12 cellular contexts compared by ENCODE assay signal in the genomic region with DNA sequence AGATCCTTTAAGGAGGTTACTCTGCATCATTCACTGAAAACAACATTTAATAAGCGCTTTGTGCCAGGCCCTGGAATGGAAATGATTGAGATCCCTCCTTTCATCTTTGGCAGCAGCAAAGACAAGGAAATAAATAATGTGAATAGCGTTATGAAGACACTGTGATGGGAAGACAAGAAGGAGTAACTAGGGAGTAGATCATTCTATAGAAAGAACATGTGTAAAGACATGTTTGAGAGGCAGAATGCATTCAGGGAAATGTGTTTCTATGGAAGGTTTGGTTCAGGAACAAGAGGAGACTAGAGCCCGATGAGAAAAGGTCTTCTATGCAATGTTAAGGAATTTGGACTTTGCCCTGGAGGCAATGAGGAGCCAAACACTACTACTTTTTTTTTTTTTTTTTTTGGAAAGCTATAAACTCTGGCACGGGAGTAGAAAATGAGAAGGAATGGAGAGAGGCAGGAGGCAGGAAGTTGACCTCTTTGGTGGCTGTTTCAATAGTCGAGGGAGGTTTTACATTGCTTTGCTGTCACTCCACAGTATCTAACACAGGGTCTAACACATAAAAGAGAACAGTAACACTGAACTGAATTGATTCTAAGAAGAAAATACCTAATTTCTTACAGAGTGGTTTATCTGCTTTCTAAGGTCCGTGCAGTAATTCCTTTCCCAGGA. TPM values are rescaled to one million over a fixed set of nuclear protein-coding genes. Genes with fewer than 3 reads are reported as not detected.
DNase-seq lines count a peak whose midpoint lies in the region; ATAC-seq, FAIRE-seq and TF ChIP-seq lines count a peak whose summit lies in the region.
"Had no signal": no experiment of that assay in that cellular context is flagged by ENCODE, and none has a peak within 500 bp of the region (broad histone marks: within the 10 kb centered on the region; RNA-seq: fewer than 3 reads in every experiment).

No MANE protein-coding gene starts in this region.

- peaks cover 90% of the 10 kb centered on the region for H3K79me2 ChIP-seq in keratinocyte (ENCODE audit: control insufficient read depth, insufficient read depth, low read length)

- peaks cover 0 to 4% of the 10 kb centered on the region in 2 donors for H3K9me3 Mint-ChIP-seq in natural killer cell

- H3K27me3 ChIP-seq in keratinocyte (ENCODE audit: control insufficient read depth, extremely low read depth, insufficient read depth, low read length) (no peaks in the 10 kb centered on the region), tibial nerve (no peaks in the 10 kb centered on the region)

- peak overlapping the region; percentile 79 for H3K4me2 ChIP-seq in keratinocyte (ENCODE audit: control insufficient read depth, extremely low read depth, insufficient read depth, low read depth, low read length)

- no peak for TF ChIP-seq POLR2A in tibial nerve (IDR thresholded peaks at IDR 0.05)
- no peak for TF ChIP-seq POLR2A in erythroblast (IDR thresholded peaks at IDR 0.05; ENCODE audit: low read length)

- no peaks in the 10 kb centered on the region for H3K36me3 Mint-ChIP-seq in natural killer cell

- no peaks in the 10 kb centered on the region for H3K9me1 ChIP-seq in keratinocyte (ENCODE audit: control insufficient read depth, extremely low read depth, insufficient read depth, low read length)

- ATAC-seq in natural killer cell = no peak

- intact Hi-C loops in natural killer cell (cut with micrococcal nuclease) = no loop called here

- H3K9ac ChIP-seq in keratinocyte (ENCODE audit: control insufficient read depth, extremely low read depth, insufficient read depth, low read length) = peak overlapping the region; percentile 26

- TF ChIP-seq CTCF in choroid plexus epithelial cell (conservative IDR thresholded peaks at IDR 0.05; ENCODE audit: low read depth, low read length) (no peak), keratinocyte (optimal IDR thresholded peaks at IDR 0.05 in 1 of 3, IDR thresholded peaks at IDR 0.05 in 1 of 3, conservative IDR thresholded peaks at IDR 0.05 in 1 of 3; ENCODE audit: extremely low read depth in 1 of 3, insufficient read depth in 2 of 3, low read length in 3 of 3) (no peak), tibial nerve (IDR thresholded peaks at IDR 0.05) (no peak), natural killer cell (IDR thresholded peaks at IDR 0.05) (no peak)

- H3K27ac ChIP-seq in keratinocyte (ENCODE audit: control insufficient read depth, insufficient read depth, low read length) (peak overlapping the region; percentile 67), tibial nerve (peak overlapping the region; percentile 27 to 93 (median 76))

- H3K27ac Mint-ChIP-seq in natural killer cell = no peak overlapping the region
- H3K27ac Mint-ChIP-seq: activated T-helper 2 cell treated with anti-CD3 and anti-CD28 coated beads, Interferon-gamma antibody, Interleukin-2, Interleukin-4, amounts not matched to agents 10 μg/mL and 5 μg/mL and 100 μg/mL, durations not matched to agents 14 hours and 24 hours and 36 hours had no signal

- H3K4me1 ChIP-seq in keratinocyte (ENCODE audit: control insufficient read depth, extremely low read depth, insufficient read depth, low read length) = peaks cover 57% of the 10 kb centered on the region
- peaks cover 0 to 72% (median 23%) of the 10 kb centered on the region in 4 donors for H3K4me1 ChIP-seq in tibial nerve

- DNase-seq in HT-29 (ENCODE audit: low spot score) = peak; percentile 86
- peak; percentile 82 for DNase-seq in choroid plexus epithelial cell (ENCODE audit: low read depth)
- DNase-seq in keratinocyte (ENCODE audit: low read depth, low spot score) = no peak
- DNase-seq in tibial nerve (ENCODE audit: low spot score in 2 of 2) = no peak
- no peak for DNase-seq in erythroblast (lab: John Stamatoyannopoulos, UW)
- no peak for DNase-seq in natural killer cell
- DNase-seq in globus pallidus (ENCODE audit: low spot score) = no peak
- DNase-seq in stimulated activated CD4-positive, alpha-beta T cell treated with anti-CD3 and anti-CD28 coated beads, Interleukin-2, amount 100 ng/mL, for 24 hours = no peak
- DNase-seq: SIG-M5; stimulated activated CD4-positive, alpha-beta T cell treated with anti-CD3 and anti-CD28 coated beads, Interleukin-4, amount 100 ng/mL, for 24 hours had no signal

- no peaks in the 10 kb centered on the region for H3K27me3 Mint-ChIP-seq in natural killer cell (ENCODE audit: low read depth in 2 of 2)

- H3K36me3 ChIP-seq in keratinocyte (ENCODE audit: control insufficient read depth in 2 of 2, extremely low read depth in 1 of 2, insufficient read depth in 2 of 2, low read length in 2 of 2) (no peaks in the 10 kb centered on the region), tibial nerve (no peaks in the 10 kb centered on the region)

- H3K9me3 ChIP-seq in keratinocyte (ENCODE audit: control insufficient read depth, low read depth, low read length) = no peaks in the 10 kb centered on the region
- peaks cover 0 to 8% (median 0%) of the 10 kb centered on the region in 4 donors for H3K9me3 ChIP-seq in tibial nerve

- WGBS in tibial nerve, 2 donors = 35 to 36% methylated on average over 6 of the region's 6 CpGs

- no peak overlapping the region for H3K4me3 Mint-ChIP-seq in natural killer cell

- H3K4me1 Mint-ChIP-seq in natural killer cell = peaks cover 30 to 33% of the 10 kb centered on the region in 2 donors

- H2AFZ ChIP-seq in keratinocyte (ENCODE audit: control insufficient read depth, low read length) = no peak overlapping the region

- TF ChIP-seq EP300 in tibial nerve (IDR thresholded peaks at IDR 0.05) = no peak

- no peaks in the 10 kb centered on the region for H4K20me1 ChIP-seq in keratinocyte (ENCODE audit: control insufficient read depth, extremely low read depth, insufficient read depth, low read length)

- dilution Hi-C loops in keratinocyte (cut with MboI; ENCODE audit: extremely low pct_ligation_motif_present, low sequenced_read_pairs) = no loop called here

- H3K4me3 ChIP-seq in choroid plexus epithelial cell (ENCODE audit: low read depth, low read length) = no peak overlapping the region
- peak overlapping the region in 2 of 3 experiments; percentile 17 to 36 for H3K4me3 ChIP-seq in keratinocyte (ENCODE audit: control insufficient read depth in 2 of 3, extremely low read depth in 1 of 3, insufficient read depth in 2 of 3, low read depth in 1 of 3, low read length in 3 of 3)
- no peak overlapping the region for H3K4me3 ChIP-seq in tibial nerve

- FAIRE-seq in keratinocyte (lab: Jason Lieb, UNC) = peak; percentile 89
- FAIRE-seq: islet of Langerhans had no signal

RNA-seq across cellular contexts. Expression of a gene that starts 44.9 kb away (rescaled TPM):
- 27.5 and 33.5 TPM in 2 replicates for total RNA-seq in HT-29 (2014; rRNA removed; shearing (Covaris generic))
- 20.7 to 32.3 TPM (median 22.2 TPM) in 3 replicates for polyA plus RNA-seq in keratinocyte
- 47.9 TPM for polyA plus RNA-seq in keratinocyte (2011; ENCODE audit: low read depth)
- polyA plus RNA-seq in keratinocyte (2011; cell fraction: cytosol; rRNA removed) = 20.3 and 25.4 TPM in 2 replicates
- polyA plus RNA-seq in keratinocyte (2011; cell fraction: nucleus; rRNA removed) = 50.8 and 56.0 TPM in 2 replicates
- 26.2 and 27.9 TPM in 2 replicates for polyA plus RNA-seq in keratinocyte (2012; ENCODE audit: low replicate concordance)
- 20.0 to 37.9 TPM (median 28.4 TPM) in 3 replicates for polyA minus RNA-seq in keratinocyte
- 15.5 TPM for polyA minus RNA-seq in keratinocyte (2011; cell fraction: cytosol; rRNA and poly(A)+ RNA removed)
- 26.2 and 54.6 TPM in 2 replicates for polyA minus RNA-seq in keratinocyte (2011; cell fraction: nucleus; rRNA and poly(A)+ RNA removed)
- 10 to 100 TPM; 28.2 to 35.4 (median 31.1) TPM for total RNA-seq in tibial nerve
- total RNA-seq in natural killer cell = 10 to 100 TPM; 33.3 to 34.7 (median 34.2) TPM

Comparison
In these comparisons a context has a peak if more than half of its experiments do, and no peak if none do; other contexts are left out.
1. DNase-seq: peak in HT-29 (single experiment) and choroid plexus epithelial cell (single experiment); none in keratinocyte (single experiment), tibial nerve (0 of 2), erythroblast (0 of 2), natural killer cell (single experiment), globus pallidus (single experiment) and stimulated activated CD4-positive, alpha-beta T cell treated with anti-CD3 and anti-CD28 coated beads, Interleukin-2, amount 100 ng/mL, for 24 hours (0 of 2).
2. H3K4me3 ChIP-seq: peak in keratinocyte (2 of 3); none in choroid plexus epithelial cell (single experiment) and tibial nerve (0 of 4).